Comparison of ENCODE assay signal across 22 cellular contexts in genomic region chr3:194826594-194826993, GRCh38.
"Had no signal": no experiment of that assay in that cellular context is flagged by ENCODE, and none has a peak within 500 bp of the region (broad histone marks: within the 10 kb centered on the region; RNA-seq: fewer than 3 reads in every experiment).

No MANE protein-coding gene starts in this region.

- H3K36me3 ChIP-seq: MG63 had no signal

- H3K4me3 ChIP-seq: MG63 had no signal

- DNase-seq: KBM-7, MG63, MV-4-11, NCI-H1048, NCI-H1105, NCI-H1417, NCI-H1436 treated with DMSO at 0.1 percent for 48 hours, NCI-H1694, NCI-H187 treated with DMSO at 0.1 percent for 48 hours, NCI-H2029 treated with DMSO at 0.1 percent for 48 hours, NCI-H2171 treated with DMSO at 0.1 percent for 48 hours, NCI-H345, NCI-H446 treated with DMSO at 0.1 percent for 48 hours, NCI-H510A treated with DMSO at 0.1 percent for 48 hours, NCI-H69, NCI-H774, PC-3, SHP77, SK-N-SH, SW 1271 had no signal

- H3K9me2 ChIP-seq: SK-N-SH had no signal

- H3K27me3 ChIP-seq: MG63 had no signal

- H3K9me3 ChIP-seq: MG63, SK-N-SH had no signal

- H3K27ac ChIP-seq: RWPE1 had no signal

- H3K4me2 ChIP-seq: SK-N-SH had no signal

- ATAC-seq: Panc1, PC-3 had no signal
